In the genomic region with DNA sequence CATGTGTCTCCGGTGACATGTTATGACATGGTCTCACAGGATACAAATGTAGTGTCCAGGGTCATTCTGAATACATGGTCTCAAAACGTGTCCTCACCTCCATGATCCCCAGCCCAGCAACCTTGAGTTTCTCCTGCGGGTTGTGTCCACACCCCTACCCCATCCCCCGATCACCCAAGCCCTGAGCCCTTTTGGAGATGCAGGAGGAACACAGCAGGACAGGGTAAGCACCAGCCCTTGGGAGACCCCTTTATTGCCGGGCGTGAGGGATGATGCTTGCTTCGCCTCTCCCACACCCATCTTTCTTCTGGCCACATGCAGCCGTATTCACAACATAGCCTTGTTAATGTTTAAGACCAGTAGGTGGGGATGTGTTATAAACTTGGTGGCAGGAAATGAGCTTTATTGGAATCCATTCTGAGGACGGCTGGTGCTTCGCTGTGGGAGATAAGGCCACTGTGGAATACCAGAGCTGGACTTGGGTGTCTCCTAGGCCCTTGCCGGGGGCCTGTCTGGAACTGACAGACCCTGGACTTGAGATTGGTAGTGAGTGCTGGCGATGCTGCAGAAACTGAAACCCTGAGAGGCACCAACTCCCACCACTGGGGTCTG, we compare ENCODE assay signal across 1 cellular context.
TF ChIP-seq lines count a peak whose summit lies in the region.

No MANE protein-coding gene starts in this region.

TF ChIP-seq in SK-N-SH treated with all-trans-retinoic acid at 6 μM for 48 hours, 23 proteins besides CTCF, POLR2A, EP300 and RAD21 (continued from another document):
- TF ChIP-seq, protein P1, sequence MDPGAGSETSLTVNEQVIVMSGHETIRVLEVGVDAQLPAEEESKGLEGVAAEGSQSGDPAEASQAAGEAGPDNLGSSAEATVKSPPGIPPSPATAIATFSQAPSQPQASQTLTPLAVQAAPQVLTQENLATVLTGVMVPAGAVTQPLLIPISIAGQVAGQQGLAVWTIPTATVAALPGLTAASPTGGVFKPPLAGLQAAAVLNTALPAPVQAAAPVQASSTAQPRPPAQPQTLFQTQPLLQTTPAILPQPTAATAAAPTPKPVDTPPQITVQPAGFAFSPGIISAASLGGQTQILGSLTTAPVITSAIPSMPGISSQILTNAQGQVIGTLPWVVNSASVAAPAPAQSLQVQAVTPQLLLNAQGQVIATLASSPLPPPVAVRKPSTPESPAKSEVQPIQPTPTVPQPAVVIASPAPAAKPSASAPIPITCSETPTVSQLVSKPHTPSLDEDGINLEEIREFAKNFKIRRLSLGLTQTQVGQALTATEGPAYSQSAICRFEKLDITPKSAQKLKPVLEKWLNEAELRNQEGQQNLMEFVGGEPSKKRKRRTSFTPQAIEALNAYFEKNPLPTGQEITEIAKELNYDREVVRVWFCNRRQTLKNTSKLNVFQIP (CRISPR knock-in tag; IDR thresholded peaks at IDR 0.05; ENCODE audit: borderline replicate concordance, low read depth): no peak
- no peak for TF ChIP-seq ISL1 (CRISPR knock-in tag; IDR thresholded peaks at IDR 0.05)
- no peak for TF ChIP-seq ZNF8 (CRISPR knock-in tag; IDR thresholded peaks at IDR 0.05)
- TF ChIP-seq OSR1 (CRISPR knock-in tag; IDR thresholded peaks at IDR 0.05): no peak
